Comparison of ENCODE assay signal across 8 cellular contexts in the genomic region with DNA sequence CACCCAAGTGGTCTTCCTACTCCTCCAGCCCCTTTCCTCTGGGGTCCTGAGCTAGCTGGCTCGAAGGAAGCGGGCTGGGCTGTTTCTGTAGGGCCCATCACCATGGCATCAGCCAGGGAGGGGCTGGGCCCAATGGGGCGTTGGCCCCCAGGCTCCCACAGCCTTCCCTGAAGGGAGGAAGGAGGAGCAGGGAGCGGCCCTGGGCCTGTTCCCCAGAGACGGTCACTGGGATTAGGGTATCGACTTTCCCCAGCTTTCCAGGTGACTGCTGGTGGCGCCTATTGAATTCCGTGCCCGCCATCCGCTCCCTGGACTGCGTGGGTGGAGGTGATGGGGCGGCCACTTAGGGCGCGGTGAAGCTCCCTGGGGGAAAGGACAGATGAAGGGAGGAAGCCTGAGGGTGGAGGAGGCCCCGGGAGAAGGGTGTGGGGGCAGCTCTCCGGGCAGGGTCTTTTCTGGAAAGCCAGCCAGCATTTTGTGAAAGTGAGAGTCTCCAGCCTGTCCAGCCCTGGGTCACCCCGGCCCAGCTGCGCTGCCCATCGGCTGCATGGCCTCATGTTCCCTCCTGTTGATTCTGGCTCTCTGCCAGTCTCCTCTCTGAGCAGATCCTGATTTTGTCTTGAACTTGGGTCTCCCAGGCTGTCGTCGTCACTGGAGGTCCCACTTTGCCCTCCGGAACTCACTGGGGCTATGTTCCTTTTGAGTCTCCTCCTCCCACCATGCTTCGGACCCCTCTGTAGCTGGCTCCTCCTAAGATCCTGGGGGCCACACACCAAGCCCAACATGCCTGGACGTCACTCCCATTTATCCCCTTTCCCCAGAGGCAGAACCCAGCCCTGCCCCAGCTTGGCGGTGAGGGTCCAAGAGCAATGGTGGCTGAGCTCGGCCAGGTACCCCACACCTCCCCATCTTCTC. TPM values are rescaled to one million over a fixed set of nuclear protein-coding genes. Genes with fewer than 3 reads are reported as not detected.
DNase-seq lines count a peak whose midpoint lies in the region; FAIRE-seq and TF ChIP-seq lines count a peak whose summit lies in the region.

No MANE protein-coding gene starts in this region.

- peaks cover 24% of the 10 kb centered on the region for H3K4me1 Mint-ChIP-seq in MCF 10A (ENCODE audit: insufficient read depth, unreplicated experiment)

- DNase-seq in A172 (ENCODE audit: low spot score), result peak; percentile 75
- no peak for DNase-seq in Jurkat, Clone E6-1 (ENCODE audit: low read depth, low spot score)
- DNase-seq in MCF 10A (ENCODE audit: unreplicated experiment), result peak; percentile 78
- DNase-seq in mesenchymal stem cell, result no peak
- DNase-seq in NOMO-1 treated with dmso at 0.1 percent for 144 hours (lab: John Stamatoyannopoulos, UW; ENCODE audit: unreplicated experiment), result no peak
- DNase-seq in middle frontal gyrus (ENCODE audit: extremely low spot score, low spot score), result no peak
- DNase-seq in HTR-8/SVneo (ENCODE audit: insufficient read length, low spot score), result no peak
- no peak for DNase-seq in HK-2 (ENCODE audit: unreplicated experiment)

- peak overlapping the region; percentile 61 for H3K4me3 Mint-ChIP-seq in MCF 10A (ENCODE audit: unreplicated experiment)

- H2AFZ ChIP-seq in mesenchymal stem cell (ENCODE audit: low read depth, low read length), result no peak overlapping the region

- peak overlapping the region; percentile 86 for H2BK15ac ChIP-seq in mesenchymal stem cell (ENCODE audit: low read depth, poor library complexity, severe bottlenecking)

- peak overlapping the region; percentile 29 for H3K4me2 ChIP-seq in mesenchymal stem cell (ENCODE audit: low read length, poor library complexity, severe bottlenecking)

- H3K9me3 Mint-ChIP-seq in MCF 10A (ENCODE audit: unreplicated experiment), result no peaks in the 10 kb centered on the region

- peak overlapping the region; percentile 67 to 78 for H3K18ac ChIP-seq in mesenchymal stem cell (ENCODE audit: low read depth in 1 of 2, low read length in 2 of 2)

- BruUV-seq in MCF 10A (replicated peaks; lab: Mats Ljungman, UMichigan), result no TSS peak

- peak overlapping the region; percentile 33 for H3K4me3 ChIP-seq in Jurkat, Clone E6-1 (ENCODE audit: low read length)
- H3K4me3 ChIP-seq in mesenchymal stem cell (ENCODE audit: insufficient read depth in 1 of 2, low read depth in 1 of 2, low read length in 2 of 2), result no peak overlapping the region

- H3K4ac ChIP-seq in mesenchymal stem cell (ENCODE audit: low read depth in 1 of 2, low read length in 2 of 2), result peak overlapping the region; percentile 17 to 67

- no peaks in the 10 kb centered on the region for H3K27me3 ChIP-seq in mesenchymal stem cell (ENCODE audit: control insufficient read depth in 1 of 2, insufficient read depth in 1 of 2, low read length in 2 of 2)

- peak overlapping the region; percentile 83 for H3K27ac Mint-ChIP-seq in MCF 10A (ENCODE audit: low read depth, unreplicated experiment)

- peak overlapping the region; percentile 97 for H2AK5ac ChIP-seq in mesenchymal stem cell (ENCODE audit: low read length, severe bottlenecking)

- H3K36me3 Mint-ChIP-seq in MCF 10A (ENCODE audit: insufficient read depth, unreplicated experiment), result no peaks in the 10 kb centered on the region

- intact Hi-C loops in MCF 10A (cut with micrococcal nuclease), result no loop called here

- CTCF ChIA-PET in MCF 10A (lab: Yijun Ruan, JAX), result interaction anchor here (0.7 to 7.8 kb wide), 6 partner anchors 12 to 421 kb away, joined by 3 to 60 read pairs (median 4); no protein-coding TSS in a partner anchor

- no peaks in the 10 kb centered on the region for H3K9me3 ChIP-seq in mesenchymal stem cell (ENCODE audit: control insufficient read depth, low read length)

- H3K23ac ChIP-seq in mesenchymal stem cell (ENCODE audit: low read length in 2 of 2), result peak overlapping the region in 1 of 2 experiments; percentile 47

- peak overlapping the region; percentile 74 for H2BK120ac ChIP-seq in mesenchymal stem cell (ENCODE audit: low read depth, low read length)

- no peak overlapping the region for H2BK5ac ChIP-seq in mesenchymal stem cell (ENCODE audit: low read depth, low read length, poor library complexity, severe bottlenecking)

- H3K79me1 ChIP-seq in mesenchymal stem cell (replicated peaks; ENCODE audit: low read length, poor library complexity, severe bottlenecking), result peaks cover 45% of the 10 kb centered on the region

- no peaks in the 10 kb centered on the region for H3K27me3 Mint-ChIP-seq in MCF 10A (ENCODE audit: insufficient read depth, unreplicated experiment)

- H3K36me3 ChIP-seq in mesenchymal stem cell (ENCODE audit: control insufficient read depth in 1 of 2, insufficient read depth in 2 of 2, low read depth in 1 of 2, low read length in 2 of 2), result peaks cover 0 to 16% of the 10 kb centered on the region in 2 experiments

- H3K4me1 ChIP-seq in mesenchymal stem cell (ENCODE audit: control insufficient read depth, insufficient read depth, low read depth, low read length), result peaks cover 65% of the 10 kb centered on the region

- H3K14ac ChIP-seq in mesenchymal stem cell (ENCODE audit: low read length in 2 of 2), result peak overlapping the region in 1 of 2 experiments; percentile 83

- no peak for FAIRE-seq in HTR-8/SVneo (lab: Jason Lieb, UNC)

- H4K8ac ChIP-seq in mesenchymal stem cell (ENCODE audit: low read length), result peak overlapping the region; percentile 70

- no peak for TF ChIP-seq CTCF in MCF 10A (IDR thresholded peaks at IDR 0.05; ENCODE audit: unreplicated experiment)

- POLR2A ChIA-PET in MCF 10A (lab: Yijun Ruan, JAX), result interaction anchor here (0.6 to 4.7 kb wide), 7 partner anchors 8 to 186 kb away, joined by 3 to 29 read pairs (median 6); a partner anchor contains a TSS

- peak overlapping the region; percentile 79 for H4K91ac ChIP-seq in mesenchymal stem cell (ENCODE audit: low read length)

- no peak overlapping the region for H3K9ac ChIP-seq in mesenchymal stem cell (ENCODE audit: low read length)

- WGBS in mesenchymal stem cell, result 85% methylated on average over 26 of the region's 26 CpGs

- H3K27ac ChIP-seq in mesenchymal stem cell (ENCODE audit: low read length, poor library complexity, severe bottlenecking), result peak overlapping the region; percentile 50

- H2BK12ac ChIP-seq in mesenchymal stem cell (ENCODE audit: low read length in 2 of 2), result peak overlapping the region; percentile 25 to 51

RNA-seq across cellular contexts. Expression of a gene that starts 9.8 kb away (rescaled TPM):
- 205 and 246 TPM in 2 replicates for total RNA-seq in A172 (2014; rRNA removed; shearing (Covaris generic))
- 147 TPM for polyA plus RNA-seq in Jurkat, Clone E6-1 (2012; ENCODE audit: insufficient read depth, insufficient read length)
- total RNA-seq in MCF 10A (2022), result 23.9 and 25.3 TPM in 2 replicates
- 126 TPM for polyA plus RNA-seq in mesenchymal stem cell (2013, experiment 1 of 2)
- 126 TPM for polyA plus RNA-seq in mesenchymal stem cell (2013, experiment 2 of 2)

RNA-seq across cellular contexts. Expression of a gene that starts 18.0 kb away (rescaled TPM):
- 22.8 and 32.5 TPM in 2 replicates for total RNA-seq in A172 (2014; rRNA removed; shearing (Covaris generic))
- polyA plus RNA-seq in Jurkat, Clone E6-1 (2012; ENCODE audit: insufficient read depth, insufficient read length), result 47.5 TPM
- total RNA-seq in MCF 10A (2022), result 58.1 and 64.8 TPM in 2 replicates
- polyA plus RNA-seq in mesenchymal stem cell (2013, experiment 1 of 2), result 29.5 TPM
- polyA plus RNA-seq in mesenchymal stem cell (2013, experiment 2 of 2), result 30.4 TPM

RNA-seq across cellular contexts. Expression of a gene that starts 21.1 kb away (rescaled TPM):
- total RNA-seq in A172 (2014; rRNA removed; shearing (Covaris generic)), result 0.05 TPM in 1 of 2 replicates, not detected in the other
- 59.9 TPM for polyA plus RNA-seq in Jurkat, Clone E6-1 (2012; ENCODE audit: insufficient read depth, insufficient read length)
- not detected in 2 replicates for total RNA-seq in MCF 10A (2022)
- polyA plus RNA-seq in mesenchymal stem cell (2013, experiment 1 of 2), result 2.4 TPM
- 1.9 TPM for polyA plus RNA-seq in mesenchymal stem cell (2013, experiment 2 of 2)

RNA-seq across cellular contexts. Expression of a gene that starts 45.5 kb away (rescaled TPM):
- not detected in 2 replicates for total RNA-seq in A172 (2014; rRNA removed; shearing (Covaris generic))
- polyA plus RNA-seq in Jurkat, Clone E6-1 (2012; ENCODE audit: insufficient read depth, insufficient read length), result not detected
- not detected in 2 replicates for total RNA-seq in MCF 10A (2022)
- polyA plus RNA-seq in mesenchymal stem cell (2013, experiment 1 of 2), result not detected
- polyA plus RNA-seq in mesenchymal stem cell (2013, experiment 2 of 2), result not detected

Comparison
In these comparisons a context has a peak if more than half of its experiments do, and no peak if none do; other contexts are left out.
1. DNase-seq: peak in A172 (single experiment) and MCF 10A (single experiment); none in Jurkat, Clone E6-1 (single experiment), mesenchymal stem cell (single experiment), NOMO-1 treated with dmso at 0.1 percent for 144 hours (single experiment), middle frontal gyrus (single experiment), HTR-8/SVneo (single experiment) and HK-2 (single experiment).